Comparison of ENCODE assay signal across 9 cellular contexts in the genomic region with DNA sequence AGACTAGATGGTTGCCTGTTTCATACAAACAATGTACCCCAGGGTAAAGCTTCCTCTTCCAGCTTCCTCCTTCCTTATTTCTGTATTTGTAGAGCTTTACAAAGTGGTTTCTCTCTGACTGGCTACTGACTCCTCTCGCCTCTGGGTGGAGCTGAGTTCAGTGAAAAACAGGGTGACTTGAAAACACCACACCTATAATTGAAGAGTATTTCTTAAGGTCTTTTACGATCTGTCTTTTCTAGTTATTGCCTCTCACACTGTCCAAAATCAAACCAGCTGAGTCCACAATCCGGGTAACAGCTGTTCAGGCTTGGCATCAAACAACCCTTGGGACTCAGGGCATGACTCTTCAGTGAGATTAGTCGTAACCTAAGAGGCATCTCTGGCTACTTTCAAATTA.
DNase-seq lines count a peak whose midpoint lies in the region; ATAC-seq and TF ChIP-seq lines count a peak whose summit lies in the region.
"Had no signal": no experiment of that assay in that cellular context is flagged by ENCODE, and none has a peak within 500 bp of the region (broad histone marks: within the 10 kb centered on the region; RNA-seq: fewer than 3 reads in every experiment).

No MANE protein-coding gene starts in this region.

- peak overlapping the region; percentile 5; the same call in 1 of the 2 replicates for H2AFZ ChIP-seq in Karpas-422 (ENCODE audit: low read length)

- no peaks in the 10 kb centered on the region for H3K36me3 ChIP-seq in Karpas-422 (ENCODE audit: insufficient read depth, low read length)
- H3K36me3 ChIP-seq in esophagus squamous epithelium, result no peaks in the 10 kb centered on the region
- no peaks in the 10 kb centered on the region for H3K36me3 ChIP-seq in spleen
- H3K36me3 ChIP-seq: adrenal gland had no signal

- 14 to 38% methylated on average over 4 of the region's 4 CpGs for WGBS in esophagus squamous epithelium, 2 donors
- WGBS in spleen, 5 donors, result 45 to 56% (median 48%) methylated on average over 4 of the region's 4 CpGs

- H3K4me2 ChIP-seq in Karpas-422 (ENCODE audit: low read depth, low read length, poor library complexity, severe bottlenecking), result no peak overlapping the region

- peaks cover 4% of the 10 kb centered on the region for H3K4me1 Mint-ChIP-seq in mesothelial cell of epicardium

- intact Hi-C loops in esophagus squamous epithelium (cut with DNase I) (no loop called here), spleen (cut with DNase I; ENCODE audit: low total_unique reads) (no loop called here)

- peak in 3 of 6 experiments; percentile 12 to 38 (median 18) for TF ChIP-seq CTCF in esophagus squamous epithelium (IDR thresholded peaks at IDR 0.05)
- TF ChIP-seq CTCF in spleen (IDR thresholded peaks at IDR 0.05 in 8 of 11, conservative IDR thresholded peaks at IDR 0.05 in 3 of 11), result peak in 5 of 11 experiments; percentile 10 to 44 (median 37)
- TF ChIP-seq CTCF in mesothelial cell of epicardium (IDR thresholded peaks at IDR 0.05; ENCODE audit: unreplicated experiment), result no peak

- no peak overlapping the region for H3K4me3 ChIP-seq in Karpas-422 (ENCODE audit: low read length)
- no peak overlapping the region for H3K4me3 ChIP-seq in esophagus squamous epithelium
- peak overlapping the region in 1 of 8 donors; percentile 36 for H3K4me3 ChIP-seq in spleen
- H3K4me3 ChIP-seq: adrenal gland had no signal

- H3K27ac ChIP-seq in Karpas-422 (ENCODE audit: low read length), result no peak overlapping the region
- peak overlapping the region; percentile 71 to 83 (median 80) for H3K27ac ChIP-seq in esophagus squamous epithelium
- peak overlapping the region in 7 of 8 donors; percentile 58 to 90 (median 77) for H3K27ac ChIP-seq in spleen

- peaks cover 5% of the 10 kb centered on the region for H3K9me3 Mint-ChIP-seq in mesothelial cell of epicardium

- H3K27me3 Mint-ChIP-seq in mesothelial cell of epicardium (ENCODE audit: low read depth), result no peaks in the 10 kb centered on the region

- H3K27ac Mint-ChIP-seq in mesothelial cell of epicardium, result no peak overlapping the region

- H3K4me3 Mint-ChIP-seq in mesothelial cell of epicardium, result no peak overlapping the region

- no peaks in the 10 kb centered on the region for H3K79me2 ChIP-seq in Karpas-422 (ENCODE audit: low read length)

- H3K9ac ChIP-seq in Karpas-422 (ENCODE audit: low read length), result no peak overlapping the region

- H3K9me3 ChIP-seq in Karpas-422 (ENCODE audit: low read length) (no peaks in the 10 kb centered on the region), esophagus squamous epithelium (no peaks in the 10 kb centered on the region), spleen (no peaks in the 10 kb centered on the region)
- H3K9me3 ChIP-seq: adrenal gland had no signal

- no peaks in the 10 kb centered on the region for H3K27me3 ChIP-seq in Karpas-422 (ENCODE audit: low read length)
- H3K27me3 ChIP-seq in esophagus squamous epithelium, result no peaks in the 10 kb centered on the region
- H3K27me3 ChIP-seq in spleen (replicated peaks in 1 of 7), result no peaks in the 10 kb centered on the region
- H3K27me3 ChIP-seq: adrenal gland had no signal

- TF ChIP-seq POLR2A in esophagus squamous epithelium (IDR thresholded peaks at IDR 0.05), result no peak
- TF ChIP-seq POLR2A in spleen (IDR thresholded peaks at IDR 0.05), result no peak

- H3K36me3 Mint-ChIP-seq in mesothelial cell of epicardium, result no peaks in the 10 kb centered on the region

- H4K20me1 ChIP-seq in Karpas-422 (ENCODE audit: insufficient read depth, low read depth, low read length), result no peaks in the 10 kb centered on the region

- H3K9me2 ChIP-seq in Karpas-422 (replicated peaks; ENCODE audit: insufficient read depth, low read length), result no peaks in the 10 kb centered on the region

- ATAC-seq in GM19463 (IDR thresholded peaks at IDR 0.05; ENCODE audit: unreplicated experiment), result peak; percentile 58

- DNase-seq in AML-193 (lab: John Stamatoyannopoulos, UW) (peak; percentile 88 to 90), Karpas-422 (peak; percentile 47), esophagus squamous epithelium (lab: John Stamatoyannopoulos, UW) (no peak), spleen (no peak), NCI-H1417 treated with DMSO at 0.1 percent for 48 hours (lab: John Stamatoyannopoulos, UW) (no peak), mesothelial cell of epicardium (ENCODE audit: low spot score in 2 of 2, unreplicated experiment in 2 of 2) (no peak), HUDEP-2 (lab: John Stamatoyannopoulos, UW; ENCODE audit: unreplicated experiment in 76 of 76) (no peak)

- H3K4me1 ChIP-seq in Karpas-422 (ENCODE audit: low read length) (peaks cover 6% of the 10 kb centered on the region), esophagus squamous epithelium (peaks cover 0 to 30% (median 8%) of the 10 kb centered on the region in 3 donors), spleen (peaks cover 0 to 33% (median 14%) of the 10 kb centered on the region in 6 donors)

Comparison
In these comparisons a context has a peak if more than half of its experiments do, and no peak if none do; other contexts are left out.
1. DNase-seq: peak in AML-193 (2 of 2) and Karpas-422 (single experiment); none in esophagus squamous epithelium (single experiment), spleen (single experiment), NCI-H1417 treated with DMSO at 0.1 percent for 48 hours (single experiment), mesothelial cell of epicardium (0 of 2) and HUDEP-2 (0 of 76).